In genomic region chr1:15617173-15617873, GRCh38 we compare ENCODE assay signal across 1 cellular context.
TF ChIP-seq lines count a peak whose summit lies in the region.

DDI2 (plus strand) TSS chr1:15617458; CDS start chr1:15617671, 213 bp downstream.

TF ChIP-seq in HepG2, 621 proteins besides CTCF, POLR2A, EP300 and RAD21 (continued from another document and continues in another):
- TF ChIP-seq FOXO4 (CRISPR knock-in tag; conservative IDR thresholded peaks at IDR 0.05) (no peak), SNAPC5 (CRISPR knock-in tag; IDR thresholded peaks at IDR 0.05; ENCODE audit: borderline replicate concordance) (peak; percentile 9; the same call in 1 of the 2 replicates), PITX1 (CRISPR knock-in tag; IDR thresholded peaks at IDR 0.05) (no peak), ETV6 (CRISPR knock-in tag; conservative IDR thresholded peaks at IDR 0.05) (0 out of 2 replicates have a peak, but pooled peaks have one; percentile 38), ZNF138 (CRISPR knock-in tag; IDR thresholded peaks at IDR 0.05; ENCODE audit: low read depth) (0 out of 2 replicates have a peak, but pooled peaks have one; percentile 73), POLR2AphosphoS5 (IDR thresholded peaks at IDR 0.05; ENCODE audit: low read depth, low read length) (peak; percentile 77), ZNF567 (CRISPR knock-in tag; IDR thresholded peaks at IDR 0.05; ENCODE audit: borderline replicate concordance) (0 out of 2 replicates have a peak, but pooled peaks have one; percentile 79), ZBTB49 (CRISPR knock-in tag; IDR thresholded peaks at IDR 0.05; ENCODE audit: borderline replicate concordance) (0 out of 2 replicates have a peak, but pooled peaks have one; percentile 54), KLF12 (CRISPR knock-in tag; IDR thresholded peaks at IDR 0.05; ENCODE audit: borderline replicate concordance) (peak; percentile 84; the same call in 1 of the 2 replicates), GLI4 (CRISPR knock-in tag; IDR thresholded peaks at IDR 0.05; ENCODE audit: borderline replicate concordance) (no peak), U2AF1 (optimal IDR thresholded peaks at IDR 0.05; ENCODE audit: low read depth, low read length) (no peak), RARA (CRISPR knock-in tag; IDR thresholded peaks at IDR 0.05) (no peak), RFXAP (CRISPR knock-in tag; IDR thresholded peaks at IDR 0.05; ENCODE audit: borderline replicate concordance) (peak; percentile 62), ZNF615 (CRISPR knock-in tag; IDR thresholded peaks at IDR 0.05; ENCODE audit: borderline replicate concordance) (no peak), IKZF5 (CRISPR knock-in tag; IDR thresholded peaks at IDR 0.05) (no peak), PCBP2 (optimal IDR thresholded peaks at IDR 0.05; ENCODE audit: low read depth, low read length, poor library complexity, severe bottlenecking) (peak; percentile 60), ZNF160 (CRISPR knock-in tag; IDR thresholded peaks at IDR 0.05) (0 out of 2 replicates have a peak, but pooled peaks have one; percentile 40), SMAD3 (CRISPR knock-in tag; IDR thresholded peaks at IDR 0.05) (no peak), BHLHE40 (IDR thresholded peaks at IDR 0.05; ENCODE audit: low read length) (peak; percentile 53; the same call in 1 of the 2 replicates), NR2C2 (CRISPR knock-in tag; IDR thresholded peaks at IDR 0.05; ENCODE audit: borderline replicate concordance) (peak; percentile 66), MTA3 (CRISPR knock-in tag; IDR thresholded peaks at IDR 0.05) (no peak), ZNF263 (CRISPR knock-in tag; IDR thresholded peaks at IDR 0.05) (peak; percentile 81), ZNF629 (CRISPR knock-in tag; conservative IDR thresholded peaks at IDR 0.05) (0 out of 2 replicates have a peak, but pooled peaks have one; percentile 11), ZBTB3 (CRISPR knock-in tag; IDR thresholded peaks at IDR 0.05; ENCODE audit: borderline replicate concordance, low read depth) (no peak), ZNF639 (CRISPR knock-in tag; conservative IDR thresholded peaks at IDR 0.05) (0 out of 2 replicates have a peak, but pooled peaks have one; percentile 2), SALL2 (CRISPR knock-in tag; IDR thresholded peaks at IDR 0.05) (peak; percentile 96), ZMYM2 (CRISPR knock-in tag; IDR thresholded peaks at IDR 0.05) (no peak), ZMAT3 (CRISPR knock-in tag; conservative IDR thresholded peaks at IDR 0.05) (peak; percentile 76; the same call in 1 of the 2 replicates), TBX2 (CRISPR knock-in tag; IDR thresholded peaks at IDR 0.05; ENCODE audit: borderline replicate concordance) (peak; percentile 64; the same call in 1 of the 2 replicates), JUN (CRISPR knock-in tag; IDR thresholded peaks at IDR 0.05) (0 out of 2 replicates have a peak, but pooled peaks have one; percentile 50), DBP (CRISPR knock-in tag; IDR thresholded peaks at IDR 0.05; ENCODE audit: not compliant biosample characterization) (no peak), BATF2 (CRISPR knock-in tag; IDR thresholded peaks at IDR 0.05) (no peak), ARNT2 (CRISPR knock-in tag; IDR thresholded peaks at IDR 0.05; ENCODE audit: low read depth) (peak; percentile 83; the same call in 1 of the 2 replicates), ZNF331 (CRISPR knock-in tag; IDR thresholded peaks at IDR 0.05) (peak; percentile 54; the same call in 1 of the 2 replicates), MATR3 (CRISPR knock-in tag; IDR thresholded peaks at IDR 0.05) (no peak), GFI1 (CRISPR knock-in tag; IDR thresholded peaks at IDR 0.05; ENCODE audit: borderline replicate concordance) (peak; percentile 29; the same call in 1 of the 2 replicates), ESRRA (CRISPR knock-in tag; IDR thresholded peaks at IDR 0.05; ENCODE audit: low read depth) (0 out of 2 replicates have a peak, but pooled peaks have one; percentile 49), ATF7-NPFF (CRISPR knock-in tag; IDR thresholded peaks at IDR 0.05; ENCODE audit: low read depth) (peak; percentile 82), KDM4B (CRISPR knock-in tag; IDR thresholded peaks at IDR 0.05) (no peak; the same call in 1 of the 2 replicates), CEBPB (IDR thresholded peaks at IDR 0.05; ENCODE audit: borderline replicate concordance, low read depth, low read length) (peak; percentile 29; the same call in 1 of the 2 replicates), ZNF431 (CRISPR knock-in tag; IDR thresholded peaks at IDR 0.05; ENCODE audit: borderline replicate concordance, low read depth) (peak; percentile 93; the same call in 1 of the 2 replicates)
- TF ChIP-seq, protein P1, sequence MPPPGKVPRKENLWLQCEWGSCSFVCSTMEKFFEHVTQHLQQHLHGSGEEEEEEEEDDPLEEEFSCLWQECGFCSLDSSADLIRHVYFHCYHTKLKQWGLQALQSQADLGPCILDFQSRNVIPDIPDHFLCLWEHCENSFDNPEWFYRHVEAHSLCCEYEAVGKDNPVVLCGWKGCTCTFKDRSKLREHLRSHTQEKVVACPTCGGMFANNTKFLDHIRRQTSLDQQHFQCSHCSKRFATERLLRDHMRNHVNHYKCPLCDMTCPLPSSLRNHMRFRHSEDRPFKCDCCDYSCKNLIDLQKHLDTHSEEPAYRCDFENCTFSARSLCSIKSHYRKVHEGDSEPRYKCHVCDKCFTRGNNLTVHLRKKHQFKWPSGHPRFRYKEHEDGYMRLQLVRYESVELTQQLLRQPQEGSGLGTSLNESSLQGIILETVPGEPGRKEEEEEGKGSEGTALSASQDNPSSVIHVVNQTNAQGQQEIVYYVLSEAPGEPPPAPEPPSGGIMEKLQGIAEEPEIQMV (CRISPR knock-in tag; IDR thresholded peaks at IDR 0.05; ENCODE audit: low read depth), result no peak
- TF ChIP-seq, protein P2, sequence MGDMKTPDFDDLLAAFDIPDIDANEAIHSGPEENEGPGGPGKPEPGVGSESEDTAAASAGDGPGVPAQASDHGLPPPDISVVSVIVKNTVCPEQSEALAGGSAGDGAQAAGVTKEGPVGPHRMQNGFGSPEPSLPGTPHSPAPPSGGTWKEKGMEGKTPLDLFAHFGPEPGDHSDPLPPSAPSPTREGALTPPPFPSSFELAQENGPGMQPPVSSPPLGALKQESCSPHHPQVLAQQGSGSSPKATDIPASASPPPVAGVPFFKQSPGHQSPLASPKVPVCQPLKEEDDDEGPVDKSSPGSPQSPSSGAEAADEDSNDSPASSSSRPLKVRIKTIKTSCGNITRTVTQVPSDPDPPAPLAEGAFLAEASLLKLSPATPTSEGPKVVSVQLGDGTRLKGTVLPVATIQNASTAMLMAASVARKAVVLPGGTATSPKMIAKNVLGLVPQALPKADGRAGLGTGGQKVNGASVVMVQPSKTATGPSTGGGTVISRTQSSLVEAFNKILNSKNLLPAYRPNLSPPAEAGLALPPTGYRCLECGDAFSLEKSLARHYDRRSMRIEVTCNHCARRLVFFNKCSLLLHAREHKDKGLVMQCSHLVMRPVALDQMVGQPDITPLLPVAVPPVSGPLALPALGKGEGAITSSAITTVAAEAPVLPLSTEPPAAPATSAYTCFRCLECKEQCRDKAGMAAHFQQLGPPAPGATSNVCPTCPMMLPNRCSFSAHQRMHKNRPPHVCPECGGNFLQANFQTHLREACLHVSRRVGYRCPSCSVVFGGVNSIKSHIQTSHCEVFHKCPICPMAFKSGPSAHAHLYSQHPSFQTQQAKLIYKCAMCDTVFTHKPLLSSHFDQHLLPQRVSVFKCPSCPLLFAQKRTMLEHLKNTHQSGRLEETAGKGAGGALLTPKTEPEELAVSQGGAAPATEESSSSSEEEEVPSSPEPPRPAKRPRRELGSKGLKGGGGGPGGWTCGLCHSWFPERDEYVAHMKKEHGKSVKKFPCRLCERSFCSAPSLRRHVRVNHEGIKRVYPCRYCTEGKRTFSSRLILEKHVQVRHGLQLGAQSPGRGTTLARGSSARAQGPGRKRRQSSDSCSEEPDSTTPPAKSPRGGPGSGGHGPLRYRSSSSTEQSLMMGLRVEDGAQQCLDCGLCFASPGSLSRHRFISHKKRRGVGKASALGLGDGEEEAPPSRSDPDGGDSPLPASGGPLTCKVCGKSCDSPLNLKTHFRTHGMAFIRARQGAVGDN (CRISPR knock-in tag; IDR thresholded peaks at IDR 0.05), result peak; percentile 75
- TF ChIP-seq, protein P3, sequence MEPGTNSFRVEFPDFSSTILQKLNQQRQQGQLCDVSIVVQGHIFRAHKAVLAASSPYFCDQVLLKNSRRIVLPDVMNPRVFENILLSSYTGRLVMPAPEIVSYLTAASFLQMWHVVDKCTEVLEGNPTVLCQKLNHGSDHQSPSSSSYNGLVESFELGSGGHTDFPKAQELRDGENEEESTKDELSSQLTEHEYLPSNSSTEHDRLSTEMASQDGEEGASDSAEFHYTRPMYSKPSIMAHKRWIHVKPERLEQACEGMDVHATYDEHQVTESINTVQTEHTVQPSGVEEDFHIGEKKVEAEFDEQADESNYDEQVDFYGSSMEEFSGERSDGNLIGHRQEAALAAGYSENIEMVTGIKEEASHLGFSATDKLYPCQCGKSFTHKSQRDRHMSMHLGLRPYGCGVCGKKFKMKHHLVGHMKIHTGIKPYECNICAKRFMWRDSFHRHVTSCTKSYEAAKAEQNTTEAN (CRISPR knock-in tag; conservative IDR thresholded peaks at IDR 0.05), result peak; percentile 73
- TF ChIP-seq, protein P4, sequence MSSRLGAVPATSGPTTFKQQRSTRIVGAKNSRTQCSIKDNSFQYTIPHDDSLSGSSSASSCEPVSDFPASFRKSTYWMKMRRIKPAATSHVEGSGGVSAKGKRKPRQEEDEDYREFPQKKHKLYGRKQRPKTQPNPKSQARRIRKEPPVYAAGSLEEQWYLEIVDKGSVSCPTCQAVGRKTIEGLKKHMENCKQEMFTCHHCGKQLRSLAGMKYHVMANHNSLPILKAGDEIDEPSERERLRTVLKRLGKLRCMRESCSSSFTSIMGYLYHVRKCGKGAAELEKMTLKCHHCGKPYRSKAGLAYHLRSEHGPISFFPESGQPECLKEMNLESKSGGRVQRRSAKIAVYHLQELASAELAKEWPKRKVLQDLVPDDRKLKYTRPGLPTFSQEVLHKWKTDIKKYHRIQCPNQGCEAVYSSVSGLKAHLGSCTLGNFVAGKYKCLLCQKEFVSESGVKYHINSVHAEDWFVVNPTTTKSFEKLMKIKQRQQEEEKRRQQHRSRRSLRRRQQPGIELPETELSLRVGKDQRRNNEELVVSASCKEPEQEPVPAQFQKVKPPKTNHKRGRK (CRISPR knock-in tag; IDR thresholded peaks at IDR 0.05), result no peak
